Comparison of ENCODE assay signal across 14 cellular contexts in genomic region chr4:142202404-142203332, GRCh38.
DNase-seq lines count a peak whose midpoint lies in the region; ATAC-seq and TF ChIP-seq lines count a peak whose summit lies in the region.
"Had no signal": no experiment of that assay in that cellular context is flagged by ENCODE, and none has a peak within 500 bp of the region (broad histone marks: within the 10 kb centered on the region; RNA-seq: fewer than 3 reads in every experiment).

No MANE protein-coding gene starts in this region.

- no peak overlapping the region for H3K4me3 Mint-ChIP-seq in effector memory CD8-positive, alpha-beta T cell
- H3K4me3 Mint-ChIP-seq in stimulated activated naive CD8-positive, alpha-beta T cell treated with anti-CD3 and anti-CD28 coated beads, Interleukin-15, amount 100 ng/mL, for 72 hours: no peak overlapping the region
- H3K4me3 Mint-ChIP-seq: activated CD4-positive, alpha-beta T cell treated with anti-CD3 and anti-CD28 coated beads, Interleukin-2, amount 10 ng/mL, durations not matched to agents 7 days and 5 days; IgD-negative memory B cell had no signal

- no peak overlapping the region for H3K27ac ChIP-seq in OCI-LY3 (ENCODE audit: low read length)
- H3K27ac ChIP-seq: hepatocyte, upper lobe of right lung had no signal

- H3K4me3 ChIP-seq in OCI-LY3 (ENCODE audit: low read length): peak overlapping the region; percentile 55
- H3K4me3 ChIP-seq: hepatocyte, upper lobe of right lung had no signal

- peaks cover 12% of the 10 kb centered on the region for H3K36me3 Mint-ChIP-seq in effector memory CD8-positive, alpha-beta T cell (ENCODE audit: insufficient read depth)
- H3K36me3 Mint-ChIP-seq: IgD-negative memory B cell had no signal

- H3K27ac Mint-ChIP-seq in effector memory CD8-positive, alpha-beta T cell: no peak overlapping the region
- peak overlapping the region in 1 of 2 donors; percentile 21 for H3K27ac Mint-ChIP-seq in stimulated activated naive CD8-positive, alpha-beta T cell treated with anti-CD3 and anti-CD28 coated beads, Interleukin-15, amount 100 ng/mL, for 72 hours
- H3K27ac Mint-ChIP-seq: activated CD4-positive, alpha-beta T cell treated with anti-CD3 and anti-CD28 coated beads, Interleukin-2, amount 10 ng/mL, durations not matched to agents 7 days and 5 days; IgD-negative memory B cell had no signal

- ATAC-seq in GM18858 (IDR thresholded peaks at IDR 0.05; ENCODE audit: unreplicated experiment) (peak; percentile 91), GM21360 (IDR thresholded peaks at IDR 0.05; ENCODE audit: unreplicated experiment) (peak; percentile 96), HG02970 (IDR thresholded peaks at IDR 0.05; ENCODE audit: low FRiP score, unreplicated experiment) (peak; percentile 64)
- ATAC-seq in effector memory CD8-positive, alpha-beta T cell (replicated peaks): no peak
- no peak for ATAC-seq in stimulated activated naive CD8-positive, alpha-beta T cell treated with anti-CD3 and anti-CD28 coated beads, Interleukin-15, amount 100 ng/mL, for 72 hours
- ATAC-seq: upper lobe of right lung had no signal

- 0 out of 2 replicates have a peak, but pooled peaks cover 3% of the 10 kb centered on the region for H3K9me3 ChIP-seq in OCI-LY3 (ENCODE audit: insufficient read depth, low read length)
- H3K9me3 ChIP-seq: Caco-2, upper lobe of right lung had no signal

- no peak for TF ChIP-seq CTCF in OCI-LY3 (IDR thresholded peaks at IDR 0.05; ENCODE audit: low read depth, low read length)

- H3K36me3 ChIP-seq in OCI-LY3 (replicated peaks; ENCODE audit: low read depth, low read length): no peaks in the 10 kb centered on the region
- H3K36me3 ChIP-seq: upper lobe of right lung had no signal

- H3K27me3 Mint-ChIP-seq in effector memory CD8-positive, alpha-beta T cell: no peaks in the 10 kb centered on the region
- no peaks in the 10 kb centered on the region for H3K27me3 Mint-ChIP-seq in stimulated activated naive CD8-positive, alpha-beta T cell treated with anti-CD3 and anti-CD28 coated beads, Interleukin-15, amount 100 ng/mL, for 72 hours
- H3K27me3 Mint-ChIP-seq: activated CD4-positive, alpha-beta T cell treated with anti-CD3 and anti-CD28 coated beads, Interleukin-2, amount 10 ng/mL, durations not matched to agents 7 days and 5 days had no signal

- H2AFZ ChIP-seq in OCI-LY3 (ENCODE audit: low read depth, low read length): no peak overlapping the region
- H2AFZ ChIP-seq: hepatocyte had no signal

- no peaks in the 10 kb centered on the region for H4K20me1 ChIP-seq in OCI-LY3 (ENCODE audit: insufficient read depth, low read length)

- no peaks in the 10 kb centered on the region for H3K4me1 Mint-ChIP-seq in effector memory CD8-positive, alpha-beta T cell (ENCODE audit: low read depth in 2 of 2)
- no peaks in the 10 kb centered on the region for H3K4me1 Mint-ChIP-seq in stimulated activated naive CD8-positive, alpha-beta T cell treated with anti-CD3 and anti-CD28 coated beads, Interleukin-15, amount 100 ng/mL, for 72 hours

- H3K4me2 ChIP-seq in OCI-LY3 (ENCODE audit: low read length): peak overlapping the region; percentile 70
- H3K4me2 ChIP-seq: hepatocyte had no signal

- H3K9ac ChIP-seq in OCI-LY3 (ENCODE audit: low read length): no peak overlapping the region

- H3K4me1 ChIP-seq in OCI-LY3 (ENCODE audit: low read length): peaks cover 30% of the 10 kb centered on the region
- H3K4me1 ChIP-seq: Caco-2, upper lobe of right lung had no signal

- H3K9me3 Mint-ChIP-seq in effector memory CD8-positive, alpha-beta T cell: no peaks in the 10 kb centered on the region
- no peaks in the 10 kb centered on the region for H3K9me3 Mint-ChIP-seq in stimulated activated naive CD8-positive, alpha-beta T cell treated with anti-CD3 and anti-CD28 coated beads, Interleukin-15, amount 100 ng/mL, for 72 hours
- H3K9me3 Mint-ChIP-seq: activated CD4-positive, alpha-beta T cell treated with anti-CD3 and anti-CD28 coated beads, Interleukin-2, amount 10 ng/mL, durations not matched to agents 7 days and 5 days had no signal

- DNase-seq in kidney glomerular epithelial cell (lab: John Stamatoyannopoulos, UW) (no peak), T-helper 1 cell (no peak)
- DNase-seq in effector memory CD8-positive, alpha-beta T cell: no peak
- DNase-seq in stimulated activated naive CD8-positive, alpha-beta T cell treated with anti-CD3 and anti-CD28 coated beads, Interleukin-15, amount 100 ng/mL, for 72 hours: no peak
- DNase-seq: activated CD4-positive, alpha-beta T cell treated with anti-CD3 and anti-CD28 coated beads, Interleukin-2, amount 10 ng/mL, durations not matched to agents 7 days and 5 days; Caco-2; SHP77 treated with DMSO at 0.1 percent for 48 hours; upper lobe of right lung had no signal

- H3K79me2 ChIP-seq in OCI-LY3 (ENCODE audit: low read length): no peaks in the 10 kb centered on the region
- H3K79me2 ChIP-seq: hepatocyte had no signal

- peaks cover 33% of the 10 kb centered on the region for H3K27me3 ChIP-seq in OCI-LY3 (ENCODE audit: low read depth, low read length)
- H3K27me3 ChIP-seq: hepatocyte, upper lobe of right lung had no signal

Comparison
In these comparisons a context has a peak if more than half of its experiments do, and no peak if none do; other contexts are left out.
1. ATAC-seq: peak in GM18858 (single experiment), GM21360 (single experiment) and HG02970 (single experiment); none in effector memory CD8-positive, alpha-beta T cell (single experiment) and stimulated activated naive CD8-positive, alpha-beta T cell treated with anti-CD3 and anti-CD28 coated beads, Interleukin-15, amount 100 ng/mL, for 72 hours (single experiment).